In the genomic region with DNA sequence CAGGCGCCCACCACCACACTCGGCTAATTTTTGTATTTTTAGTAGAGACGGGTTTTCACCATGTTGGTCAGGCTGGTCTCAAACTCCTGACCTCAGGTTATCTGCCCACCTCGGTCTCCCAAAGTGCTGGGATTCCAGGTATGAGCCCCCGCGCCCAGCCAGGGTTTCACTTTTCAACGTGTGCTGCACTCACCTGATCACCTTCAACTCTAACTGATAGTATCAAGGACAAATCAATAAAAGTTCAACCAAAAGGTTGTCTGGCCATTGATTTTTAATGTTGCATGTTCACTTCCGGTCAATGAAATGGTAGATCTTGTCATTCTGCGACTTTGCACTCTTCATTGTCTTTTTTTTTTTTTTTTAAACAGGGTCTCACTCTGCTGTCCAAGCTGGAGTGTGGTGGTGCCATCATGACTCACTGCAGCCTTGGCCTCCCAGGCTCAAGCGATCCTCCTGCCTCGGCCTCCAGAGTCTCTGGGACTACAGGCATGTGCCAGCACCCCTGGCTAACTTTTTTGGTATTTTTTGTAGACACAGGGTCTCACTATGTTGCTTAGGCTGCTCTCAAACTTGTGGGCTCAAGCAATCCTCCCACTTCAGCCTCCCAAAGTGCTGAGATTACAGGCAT, we compare ENCODE assay signal across 28 cellular contexts.
"Had no signal": no experiment of that assay in that cellular context is flagged by ENCODE, and none has a peak within 500 bp of the region (broad histone marks: within the 10 kb centered on the region; RNA-seq: fewer than 3 reads in every experiment).

No MANE protein-coding gene starts in this region.

- H3K9me3 ChIP-seq: esophagus squamous epithelium, heart right ventricle, prostate gland, right atrium auricular region, spleen, thoracic aorta, tibial nerve, upper lobe of left lung had no signal

- H3K36me3 ChIP-seq: esophagus squamous epithelium, prostate gland, right atrium auricular region, thoracic aorta, upper lobe of left lung had no signal

- H3K4me3 Mint-ChIP-seq: naive thymus-derived CD8-positive, alpha-beta T cell; nephron progenitor cell; stimulated activated naive B cell treated with anti-CD40 and anti-IgM and Interleukin-4, amounts not matched to agents 10 μg/mL and 1 μg/mL and 100 μg/mL, for 72 hours; stimulated activated naive CD8-positive, alpha-beta T cell treated with anti-CD3 and anti-CD28 coated beads, Interleukin-15, Interleukin-2, amounts not matched to agents 100 ng/mL and 50 ng/mL, for 24 hours had no signal

- H3K4me3 ChIP-seq: coronary artery, esophagus squamous epithelium, heart right ventricle, prostate gland, right atrium auricular region, skin epidermis, spleen, thoracic aorta, tibial nerve, upper lobe of left lung had no signal

- DNase-seq: dermis blood vessel endothelial cell; effector memory CD4-positive, alpha-beta T cell; esophagus squamous epithelium; foreskin melanocyte; glutamatergic neuron; heart right ventricle; hippocampal formation; left colon; left ventricle myocardium superior; mesenchymal stem cell; midbrain; naive thymus-derived CD8-positive, alpha-beta T cell; nephron progenitor cell; nucleus accumbens; spleen; stimulated activated CD4-positive, alpha-beta T cell treated with anti-CD3 and anti-CD28 coated beads, Interleukin-4, amount 100 ng/mL, for 4 hours; stimulated activated naive B cell treated with anti-CD40 and anti-IgM and Interleukin-4, amounts not matched to agents 10 μg/mL and 1 μg/mL and 100 μg/mL, for 72 hours; upper lobe of left lung had no signal

- H3K27me3 ChIP-seq: esophagus squamous epithelium, heart right ventricle, right atrium auricular region, spleen, tibial nerve, upper lobe of left lung had no signal

- H3K9me3 Mint-ChIP-seq: naive thymus-derived CD8-positive, alpha-beta T cell; nephron progenitor cell; stimulated activated naive B cell treated with anti-CD40 and anti-IgM and Interleukin-4, amounts not matched to agents 10 μg/mL and 1 μg/mL and 100 μg/mL, for 72 hours; stimulated activated naive CD8-positive, alpha-beta T cell treated with anti-CD3 and anti-CD28 coated beads, Interleukin-15, Interleukin-2, amounts not matched to agents 100 ng/mL and 50 ng/mL, for 24 hours had no signal

- FAIRE-seq: endothelial cell of umbilical vein, islet of Langerhans, urothelium cell line had no signal

- ATAC-seq: heart right ventricle; left colon; left ventricle myocardium superior; naive thymus-derived CD8-positive, alpha-beta T cell; stimulated activated naive B cell treated with anti-CD40 and anti-IgM and Interleukin-4, amounts not matched to agents 10 μg/mL and 1 μg/mL and 100 μg/mL, for 72 hours had no signal

- H3K27ac ChIP-seq: coronary artery, esophagus squamous epithelium, heart right ventricle, prostate gland, right atrium auricular region, skin epidermis, spleen, thoracic aorta, tibial nerve, upper lobe of left lung had no signal

- H3K4me1 ChIP-seq: esophagus squamous epithelium, heart right ventricle, prostate gland, right atrium auricular region, spleen, tibial nerve, upper lobe of left lung had no signal

- H3K27me3 Mint-ChIP-seq: naive thymus-derived CD8-positive, alpha-beta T cell; stimulated activated naive B cell treated with anti-CD40 and anti-IgM and Interleukin-4, amounts not matched to agents 10 μg/mL and 1 μg/mL and 100 μg/mL, for 72 hours; stimulated activated naive CD8-positive, alpha-beta T cell treated with anti-CD3 and anti-CD28 coated beads, Interleukin-15, Interleukin-2, amounts not matched to agents 100 ng/mL and 50 ng/mL, for 24 hours had no signal

- H3K27ac Mint-ChIP-seq: stimulated activated naive CD8-positive, alpha-beta T cell treated with anti-CD3 and anti-CD28 coated beads, Interleukin-15, Interleukin-2, amounts not matched to agents 100 ng/mL and 50 ng/mL, for 24 hours had no signal
